24 cellular contexts compared by ENCODE assay signal in the genomic region with DNA sequence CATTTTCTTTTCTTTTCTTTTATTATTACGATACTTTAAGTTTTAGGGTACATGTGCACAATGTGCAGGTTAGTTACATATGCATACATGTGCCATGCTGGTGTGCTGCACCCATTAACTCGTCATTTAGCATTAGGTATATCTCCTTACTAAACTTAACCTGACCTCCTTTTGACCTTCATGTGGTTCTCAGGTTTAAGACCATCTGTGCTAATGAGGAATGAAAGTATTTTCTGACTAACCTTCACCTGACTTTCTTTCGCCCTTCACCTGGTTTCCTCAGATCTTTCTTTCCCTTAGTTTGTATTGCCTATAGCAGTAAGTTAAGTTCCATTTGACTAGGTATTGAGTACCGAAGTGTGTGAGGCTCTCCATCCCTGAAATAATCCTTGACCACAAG. TPM values are rescaled to one million over a fixed set of nuclear protein-coding genes. Genes with fewer than 3 reads are reported as not detected.
A peak's percentile ranks its signal among the peaks of the same experiment; 100 is the strongest.
DNase-seq lines count a peak whose midpoint lies in the region; ATAC-seq and TF ChIP-seq lines count a peak whose summit lies in the region.
"Had no signal": no experiment of that assay in that cellular context is flagged by ENCODE, and none has a peak within 500 bp of the region (broad histone marks: within the 10 kb centered on the region; RNA-seq: fewer than 3 reads in every experiment).

No MANE protein-coding gene starts in this region.

- no peaks in the 10 kb centered on the region for H3K9me3 Mint-ChIP-seq in Calu3 (ENCODE audit: low read depth, unreplicated experiment)
- no peaks in the 10 kb centered on the region for H3K9me3 Mint-ChIP-seq in WTC11
- H3K9me3 Mint-ChIP-seq in mesothelial cell of epicardium = no peaks in the 10 kb centered on the region
- no peaks in the 10 kb centered on the region for H3K9me3 Mint-ChIP-seq in endothelial cell (ENCODE audit: unreplicated experiment)
- H3K9me3 Mint-ChIP-seq: activated T-cell treated with anti-CD3 and anti-CD28 coated beads, Interleukin-2, amount 50 U/mL, for 4 hours; CD8-positive, alpha-beta T cell; HFFc6; naive B cell had no signal

- no TSS peak for BruUV-seq in Calu3 (replicated peaks; lab: Mats Ljungman, UMichigan)

- H3K4me3 Mint-ChIP-seq in Calu3 (ENCODE audit: low read depth, unreplicated experiment) = peak overlapping the region; percentile 9
- H3K4me3 Mint-ChIP-seq in WTC11 = no peak overlapping the region
- H3K4me3 Mint-ChIP-seq in mesothelial cell of epicardium = no peak overlapping the region
- H3K4me3 Mint-ChIP-seq in endothelial cell (ENCODE audit: unreplicated experiment) = no peak overlapping the region
- H3K4me3 Mint-ChIP-seq: activated T-cell treated with anti-CD3 and anti-CD28 coated beads, Interleukin-2, amount 50 U/mL, for 4 hours; CD8-positive, alpha-beta T cell; HFFc6; naive B cell had no signal

- H3K27ac Mint-ChIP-seq in Calu3 (ENCODE audit: unreplicated experiment) (peak overlapping the region; percentile 47), WTC11 (peak overlapping the region; percentile 48), mesothelial cell of epicardium (no peak overlapping the region), endothelial cell (ENCODE audit: unreplicated experiment) (no peak overlapping the region)
- H3K27ac Mint-ChIP-seq: CD8-positive, alpha-beta T cell; HFFc6; naive B cell had no signal

- TF ChIP-seq CTCF in Calu3 (IDR thresholded peaks at IDR 0.05; ENCODE audit: unreplicated experiment) (no peak), WTC11 (IDR thresholded peaks at IDR 0.05) (no peak), mesothelial cell of epicardium (IDR thresholded peaks at IDR 0.05; ENCODE audit: unreplicated experiment) (no peak), endothelial cell (IDR thresholded peaks at IDR 0.05; ENCODE audit: unreplicated experiment) (no peak)

- CTCF ChIA-PET in Calu3 (lab: Charles Lee) = no interaction called here
- CTCF ChIA-PET in WTC11 (lab: Charles Lee) = no interaction called here

- POLR2A ChIA-PET in WTC11 (lab: Charles Lee) = no interaction called here

- DNase-seq in Calu3 (no peak), WTC11 (ENCODE audit: low spot score) (no peak), mesothelial cell of epicardium (ENCODE audit: low spot score in 2 of 2, unreplicated experiment in 2 of 2) (no peak), posterior vena cava (ENCODE audit: low spot score) (no peak), activated gamma-delta T cell (lab: John Stamatoyannopoulos, UW) (no peak), endothelial cell (ENCODE audit: low spot score) (no peak)
- DNase-seq: activated CD4-positive, alpha-beta T cell treated with anti-CD3 and anti-CD28 coated beads for 48 hours; activated naive CD4-positive, alpha-beta T cell; activated T-cell treated with anti-CD3 and anti-CD28 coated beads, Interleukin-2, amount 50 U/mL, for 4 hours; CD8-positive, alpha-beta T cell; HFFc6; IMR-90; mesendoderm; naive B cell; NCI-H1048; NCI-H1694; NCI-H524; Right ventricle myocardium superior; stimulated activated naive CD8-positive, alpha-beta T cell treated with anti-CD3 and anti-CD28 coated beads, Interleukin-15, Interleukin-2, amounts not matched to agents 100 U/mL and 50 U/mL, for 24 hours; testis; uterus had no signal

- intact Hi-C loops in Calu3 (cut with micrococcal nuclease; ENCODE audit: unreplicated experiment) (loop anchor here (5.0 kb wide), 1 partner anchor 35 kb away; no protein-coding TSS in a partner anchor), posterior vena cava (cut with DNase I) (no loop called here)

- ATAC-seq in GM21723 (IDR thresholded peaks at IDR 0.05; ENCODE audit: unreplicated experiment) (peak; percentile 67), HG03108 (IDR thresholded peaks at IDR 0.05; ENCODE audit: unreplicated experiment) (peak; percentile 58), WTC11 (no peak)
- ATAC-seq: activated T-cell treated with anti-CD3 and anti-CD28 coated beads, Interleukin-2, amount 50 U/mL, for 4 hours; CD8-positive, alpha-beta T cell; left lobe of liver; stimulated activated naive CD8-positive, alpha-beta T cell treated with anti-CD3 and anti-CD28 coated beads, Interleukin-15, Interleukin-2, amounts not matched to agents 100 U/mL and 50 U/mL, for 24 hours had no signal

- H3K27me3 Mint-ChIP-seq in Calu3 (ENCODE audit: unreplicated experiment) (no peaks in the 10 kb centered on the region), WTC11 (ENCODE audit: low read depth) (peaks cover 6% of the 10 kb centered on the region), mesothelial cell of epicardium (ENCODE audit: low read depth) (no peaks in the 10 kb centered on the region), endothelial cell (ENCODE audit: unreplicated experiment) (peaks cover 2% of the 10 kb centered on the region)

- H3K4me1 Mint-ChIP-seq in Calu3 (ENCODE audit: low read depth, unreplicated experiment) = peaks cover 17% of the 10 kb centered on the region
- H3K4me1 Mint-ChIP-seq in WTC11 = peaks cover 34% of the 10 kb centered on the region
- H3K4me1 Mint-ChIP-seq in mesothelial cell of epicardium = peaks cover 39% of the 10 kb centered on the region
- H3K4me1 Mint-ChIP-seq in endothelial cell (ENCODE audit: unreplicated experiment) = peaks cover 12% of the 10 kb centered on the region
- H3K4me1 Mint-ChIP-seq: naive B cell had no signal

- H3K36me3 Mint-ChIP-seq in Calu3 (ENCODE audit: insufficient read depth, unreplicated experiment) = peaks cover 10% of the 10 kb centered on the region
- no peaks in the 10 kb centered on the region for H3K36me3 Mint-ChIP-seq in WTC11
- H3K36me3 Mint-ChIP-seq in mesothelial cell of epicardium = no peaks in the 10 kb centered on the region
- H3K36me3 Mint-ChIP-seq in endothelial cell (ENCODE audit: low read depth, unreplicated experiment) = no peaks in the 10 kb centered on the region
- H3K36me3 Mint-ChIP-seq: CD8-positive, alpha-beta T cell; naive B cell had no signal

TF ChIP-seq in WTC11, 78 proteins besides CTCF, POLR2A, EP300 and RAD21 (continues in another document):
- TF ChIP-seq, protein P1, sequence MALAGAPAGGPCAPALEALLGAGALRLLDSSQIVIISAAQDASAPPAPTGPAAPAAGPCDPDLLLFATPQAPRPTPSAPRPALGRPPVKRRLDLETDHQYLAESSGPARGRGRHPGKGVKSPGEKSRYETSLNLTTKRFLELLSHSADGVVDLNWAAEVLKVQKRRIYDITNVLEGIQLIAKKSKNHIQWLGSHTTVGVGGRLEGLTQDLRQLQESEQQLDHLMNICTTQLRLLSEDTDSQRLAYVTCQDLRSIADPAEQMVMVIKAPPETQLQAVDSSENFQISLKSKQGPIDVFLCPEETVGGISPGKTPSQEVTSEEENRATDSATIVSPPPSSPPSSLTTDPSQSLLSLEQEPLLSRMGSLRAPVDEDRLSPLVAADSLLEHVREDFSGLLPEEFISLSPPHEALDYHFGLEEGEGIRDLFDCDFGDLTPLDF (CRISPR knock-in tag; IDR thresholded peaks at IDR 0.05) = no peak
- TF ChIP-seq ETV6 (CRISPR knock-in tag; IDR thresholded peaks at IDR 0.05) (no peak), FOXJ3 (CRISPR knock-in tag; IDR thresholded peaks at IDR 0.05; ENCODE audit: borderline replicate concordance) (no peak), ZNF396 (CRISPR knock-in tag; IDR thresholded peaks at IDR 0.05; ENCODE audit: borderline replicate concordance) (no peak), PREB (CRISPR knock-in tag; IDR thresholded peaks at IDR 0.05; ENCODE audit: borderline replicate concordance) (no peak), PRRX2 (CRISPR knock-in tag; IDR thresholded peaks at IDR 0.05) (no peak), ERG (CRISPR knock-in tag; IDR thresholded peaks at IDR 0.05) (no peak), MXD4 (CRISPR knock-in tag; IDR thresholded peaks at IDR 0.05; ENCODE audit: borderline replicate concordance) (no peak), CREB1 (CRISPR knock-in tag; IDR thresholded peaks at IDR 0.05) (no peak)
- TF ChIP-seq, protein P2, sequence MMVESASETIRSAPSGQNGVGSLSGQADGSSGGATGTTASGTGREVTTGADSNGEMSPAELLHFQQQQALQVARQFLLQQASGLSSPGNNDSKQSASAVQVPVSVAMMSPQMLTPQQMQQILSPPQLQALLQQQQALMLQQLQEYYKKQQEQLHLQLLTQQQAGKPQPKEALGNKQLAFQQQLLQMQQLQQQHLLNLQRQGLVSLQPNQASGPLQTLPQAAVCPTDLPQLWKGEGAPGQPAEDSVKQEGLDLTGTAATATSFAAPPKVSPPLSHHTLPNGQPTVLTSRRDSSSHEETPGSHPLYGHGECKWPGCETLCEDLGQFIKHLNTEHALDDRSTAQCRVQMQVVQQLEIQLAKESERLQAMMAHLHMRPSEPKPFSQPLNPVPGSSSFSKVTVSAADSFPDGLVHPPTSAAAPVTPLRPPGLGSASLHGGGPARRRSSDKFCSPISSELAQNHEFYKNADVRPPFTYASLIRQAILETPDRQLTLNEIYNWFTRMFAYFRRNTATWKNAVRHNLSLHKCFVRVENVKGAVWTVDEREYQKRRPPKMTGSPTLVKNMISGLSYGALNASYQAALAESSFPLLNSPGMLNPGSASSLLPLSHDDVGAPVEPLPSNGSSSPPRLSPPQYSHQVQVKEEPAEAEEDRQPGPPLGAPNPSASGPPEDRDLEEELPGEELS (CRISPR knock-in tag; IDR thresholded peaks at IDR 0.05) = no peak

RNA-seq across cellular contexts. Expression of gene EXPH5, which starts 6.5 kb away (rescaled TPM):
- total RNA-seq in Calu3 (2022) (14.0 and 17.0 TPM in 2 replicates), WTC11 (2021) (8.1 to 11.2 TPM (median 9.2 TPM) in 3 replicates), mesothelial cell of epicardium (27.2 to 30.5 TPM (median 28.2 TPM) in 3 replicates), posterior vena cava (1 to 10 TPM in 1 of 2 donors, under 1 TPM in 1; 0.95 to 1.3 TPM), endothelial cell (ENCODE audit: unreplicated experiment) (0.62 TPM)

Comparison
In these comparisons a context has a peak if more than half of its experiments do, and no peak if none do; other contexts are left out.
1. H3K27ac Mint-ChIP-seq: peak in Calu3 (single experiment) and WTC11 (single experiment); none in mesothelial cell of epicardium (single experiment) and endothelial cell (single experiment).